17 cellular contexts compared by ENCODE assay signal in the genomic region with DNA sequence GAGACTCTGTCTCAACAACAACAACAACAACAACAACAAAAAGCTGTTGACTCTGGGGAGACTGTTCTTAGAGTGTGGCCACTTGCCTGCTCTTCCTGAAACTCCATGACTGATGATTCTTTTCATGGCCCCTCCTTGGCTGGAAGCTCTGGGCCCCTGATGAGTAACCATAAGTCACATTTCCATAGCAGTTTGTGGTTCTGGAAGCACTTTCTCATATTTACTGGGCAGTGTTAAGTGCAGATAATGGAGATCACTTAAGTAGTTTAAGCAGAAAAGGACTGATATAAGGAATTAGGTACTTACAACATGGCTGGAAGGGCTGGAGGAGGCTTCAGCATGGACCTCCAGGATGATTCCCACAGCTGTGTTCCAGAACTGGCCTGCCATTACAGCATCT.
DNase-seq lines count a peak whose midpoint lies in the region; ATAC-seq and TF ChIP-seq lines count a peak whose summit lies in the region.
"Had no signal": no experiment of that assay in that cellular context is flagged by ENCODE, and none has a peak within 500 bp of the region (broad histone marks: within the 10 kb centered on the region; RNA-seq: fewer than 3 reads in every experiment).

No MANE protein-coding gene starts in this region.

- H3K9me3 ChIP-seq in smooth muscle cell (replicated peaks; ENCODE audit: low read depth) (no peaks in the 10 kb centered on the region), right cardiac atrium (ENCODE audit: control insufficient read depth, low read length) (no peaks in the 10 kb centered on the region)

- H3K27me3 Mint-ChIP-seq in activated naive CD8-positive, alpha-beta T cell treated with anti-CD3 and anti-CD28 coated beads, Interleukin-2, amount 50 U/mL, for 24 hours, result no peaks in the 10 kb centered on the region
- no peaks in the 10 kb centered on the region for H3K27me3 Mint-ChIP-seq in activated naive CD8-positive, alpha-beta T cell treated with anti-CD3 and anti-CD28 coated beads for 36 hours

- no peak for TF ChIP-seq CTCF in smooth muscle cell (IDR thresholded peaks at IDR 0.05; ENCODE audit: borderline replicate concordance, insufficient read depth, poor library complexity, severe bottlenecking)

- H3K4me3 Mint-ChIP-seq in activated naive CD8-positive, alpha-beta T cell treated with anti-CD3 and anti-CD28 coated beads, Interleukin-2, amount 50 U/mL, for 24 hours, result no peak overlapping the region
- no peak overlapping the region for H3K4me3 Mint-ChIP-seq in activated naive CD8-positive, alpha-beta T cell treated with anti-CD3 and anti-CD28 coated beads for 36 hours
- H3K4me3 Mint-ChIP-seq: activated CD4-positive, alpha-beta memory T cell treated with anti-CD3 and anti-CD28 coated beads, Interleukin-2, amount 10 ng/mL, durations not matched to agents 7 days and 5 days; IgD-negative memory B cell had no signal

- H3K9ac ChIP-seq in smooth muscle cell (ENCODE audit: low read depth), result peak overlapping the region; percentile 9

- no peak overlapping the region for H3K27ac Mint-ChIP-seq in activated naive CD8-positive, alpha-beta T cell treated with anti-CD3 and anti-CD28 coated beads, Interleukin-2, amount 50 U/mL, for 24 hours
- no peak overlapping the region for H3K27ac Mint-ChIP-seq in activated naive CD8-positive, alpha-beta T cell treated with anti-CD3 and anti-CD28 coated beads for 36 hours
- H3K27ac Mint-ChIP-seq: activated CD4-positive, alpha-beta memory T cell treated with anti-CD3 and anti-CD28 coated beads, Interleukin-2, amount 10 ng/mL, durations not matched to agents 7 days and 5 days; IgD-negative memory B cell; progenitor cell of endocrine pancreas had no signal

- H3K4me2 ChIP-seq in smooth muscle cell, result peak overlapping the region; percentile 32

- no peaks in the 10 kb centered on the region for H3K79me2 ChIP-seq in smooth muscle cell (ENCODE audit: low read depth)

- peaks cover 63% of the 10 kb centered on the region for H3K4me1 Mint-ChIP-seq in activated naive CD8-positive, alpha-beta T cell treated with anti-CD3 and anti-CD28 coated beads, Interleukin-2, amount 50 U/mL, for 24 hours
- H3K4me1 Mint-ChIP-seq in activated naive CD8-positive, alpha-beta T cell treated with anti-CD3 and anti-CD28 coated beads for 36 hours, result peaks cover 33% of the 10 kb centered on the region
- H3K4me1 Mint-ChIP-seq: IgD-negative memory B cell had no signal

- H3F3A ChIP-seq in smooth muscle cell (ENCODE audit: low read depth), result peaks cover 24% of the 10 kb centered on the region

- no peak for DNase-seq in activated naive CD8-positive, alpha-beta T cell treated with anti-CD3 and anti-CD28 coated beads, Interleukin-2, amount 50 U/mL, for 24 hours
- no peak for DNase-seq in activated naive CD8-positive, alpha-beta T cell treated with anti-CD3 and anti-CD28 coated beads for 36 hours
- DNase-seq in RKO (ENCODE audit: low spot score) (peak; percentile 79), epithelial cell of prostate (ENCODE audit: low read depth, low spot score) (no peak), smooth muscle cell (lab: John Stamatoyannopoulos, UW; ENCODE audit: unreplicated experiment) (no peak), right cardiac atrium (no peak), NCI-H2196 treated with DMSO at 0.1 percent for 48 hours (lab: John Stamatoyannopoulos, UW; ENCODE audit: unreplicated experiment) (no peak), NCI-H82 (lab: John Stamatoyannopoulos, UW) (no peak)
- DNase-seq: activated CD4-positive, alpha-beta memory T cell treated with anti-CD3 and anti-CD28 coated beads, Interleukin-2, amount 10 ng/mL, durations not matched to agents 7 days and 5 days; activated naive CD4-positive, alpha-beta T cell treated with anti-CD3 and anti-CD28 coated beads, Interleukin-2, amount 50 U/mL, for 16 hours; foreskin melanocyte; NCI-H187 treated with DMSO at 0.1 percent for 48 hours; stimulated activated CD4-positive, alpha-beta T cell treated with anti-CD3 and anti-CD28 coated beads, Interleukin-4, amount 100 ng/mL, for 24 hours; stimulated activated naive CD4-positive, alpha-beta T cell had no signal

- peaks cover 12% of the 10 kb centered on the region for H3K9me3 Mint-ChIP-seq in activated naive CD8-positive, alpha-beta T cell treated with anti-CD3 and anti-CD28 coated beads, Interleukin-2, amount 50 U/mL, for 24 hours
- H3K9me3 Mint-ChIP-seq in activated naive CD8-positive, alpha-beta T cell treated with anti-CD3 and anti-CD28 coated beads for 36 hours, result peaks cover 2% of the 10 kb centered on the region
- H3K9me3 Mint-ChIP-seq: IgD-negative memory B cell had no signal

- H3K27ac ChIP-seq in epithelial cell of prostate (peak overlapping the region; percentile 99), smooth muscle cell (ENCODE audit: low read depth) (peak overlapping the region; percentile 93), right cardiac atrium (ENCODE audit: low read length) (no peak overlapping the region)
- H3K27ac ChIP-seq: coronary artery had no signal

- ATAC-seq in activated naive CD8-positive, alpha-beta T cell treated with anti-CD3 and anti-CD28 coated beads, Interleukin-2, amount 50 U/mL, for 24 hours, result peak; percentile 25
- no peak for ATAC-seq in right cardiac atrium

- H3K27me3 ChIP-seq in smooth muscle cell (ENCODE audit: low read depth) (no peaks in the 10 kb centered on the region), right cardiac atrium (ENCODE audit: control insufficient read depth, insufficient read depth) (no peaks in the 10 kb centered on the region)

- intact Hi-C loops in right cardiac atrium (cut with DNase I), result no loop called here

- H3K36me3 ChIP-seq in smooth muscle cell (ENCODE audit: low read depth), result no peaks in the 10 kb centered on the region

- H3K4me1 ChIP-seq in smooth muscle cell (ENCODE audit: low read depth) (peaks cover 21% of the 10 kb centered on the region), right cardiac atrium (ENCODE audit: control insufficient read depth, insufficient read depth, low read length) (peaks cover 4% of the 10 kb centered on the region)

- H3K36me3 Mint-ChIP-seq in activated naive CD8-positive, alpha-beta T cell treated with anti-CD3 and anti-CD28 coated beads, Interleukin-2, amount 50 U/mL, for 24 hours (ENCODE audit: low read depth), result peaks cover 1% of the 10 kb centered on the region
- no peaks in the 10 kb centered on the region for H3K36me3 Mint-ChIP-seq in activated naive CD8-positive, alpha-beta T cell treated with anti-CD3 and anti-CD28 coated beads for 36 hours

- H2AFZ ChIP-seq in smooth muscle cell (ENCODE audit: low read depth), result no peak overlapping the region

- H4K20me1 ChIP-seq in smooth muscle cell (ENCODE audit: low read depth), result no peaks in the 10 kb centered on the region

- H3K4me3 ChIP-seq in smooth muscle cell (no peak overlapping the region), right cardiac atrium (ENCODE audit: low read length) (no peak overlapping the region)
- H3K4me3 ChIP-seq: coronary artery had no signal
